25 cellular contexts compared by ENCODE assay signal in the genomic region with DNA sequence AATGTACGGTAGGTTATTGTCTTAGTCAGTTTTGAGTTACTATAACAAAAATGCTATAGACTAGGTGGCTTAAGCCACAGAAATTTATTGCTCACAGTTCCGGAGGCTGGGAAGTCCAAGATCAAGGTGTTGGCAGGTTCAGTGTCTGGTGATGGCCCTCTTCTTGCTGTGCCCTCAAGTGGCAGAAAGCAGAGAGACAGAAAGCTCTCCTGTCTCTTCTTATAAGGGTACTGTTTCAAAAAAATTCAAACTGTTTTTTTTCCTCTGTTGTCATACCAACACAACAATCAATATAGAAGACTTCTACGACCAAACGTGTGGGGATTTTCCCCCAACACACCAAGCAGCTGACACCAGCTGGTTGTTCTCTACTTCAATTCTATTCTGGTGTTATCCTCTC. TPM values are rescaled to one million over a fixed set of nuclear protein-coding genes. Genes with fewer than 3 reads are reported as not detected.
DNase-seq lines count a peak whose midpoint lies in the region; ATAC-seq, FAIRE-seq and TF ChIP-seq lines count a peak whose summit lies in the region.
"Had no signal": no experiment of that assay in that cellular context is flagged by ENCODE, and none has a peak within 500 bp of the region (broad histone marks: within the 10 kb centered on the region; RNA-seq: fewer than 3 reads in every experiment).

No MANE protein-coding gene starts in this region.

- no peak overlapping the region for H3K27ac Mint-ChIP-seq in CD14-positive monocyte
- H3K27ac Mint-ChIP-seq: IgD-negative memory B cell had no signal

- H3K18ac ChIP-seq in trophoblast cell (ENCODE audit: low read length), result no peak overlapping the region

- no peaks in the 10 kb centered on the region for H3K9me3 Mint-ChIP-seq in CD14-positive monocyte
- H3K9me3 Mint-ChIP-seq: CD4-positive, CD25-positive, alpha-beta regulatory T cell; IgD-negative memory B cell had no signal

- H3K4me1 ChIP-seq in PC-3 (ENCODE audit: insufficient read depth, low read length) (peaks cover 29% of the 10 kb centered on the region), trophoblast cell (ENCODE audit: control insufficient read depth in 1 of 2, insufficient read depth in 2 of 2, low read length in 2 of 2) (no peaks in the 10 kb centered on the region)
- H3K4me1 ChIP-seq: BE2C, Peyer's patch, SJSA1 had no signal

- no peak overlapping the region for H3K23ac ChIP-seq in trophoblast cell (ENCODE audit: low read length)

- DNase-seq in GM12865 (ENCODE audit: low read depth), result peak; percentile 1
- DNase-seq in PC-3, result peak; percentile 62
- DNase-seq in bronchial epithelial cell (ENCODE audit: low read depth), result peak; percentile 33
- DNase-seq in trophoblast cell, result peak; percentile 33 to 71
- DNase-seq in NCI-H128 (lab: John Stamatoyannopoulos, UW; ENCODE audit: unreplicated experiment), result no peak
- DNase-seq in CD14-positive monocyte (ENCODE audit: low spot score), result no peak
- DNase-seq: 8988T; ACHN; BE2C; CD4-positive, CD25-positive, alpha-beta regulatory T cell; NCI-H1092; NCI-H1436; NCI-H187; NCI-H2081 treated with DMSO at 0.1 percent for 48 hours; NCI-H2171; NCI-H510A; NCI-H69; Peyer's patch had no signal

- H3K9ac ChIP-seq in PC-3 (ENCODE audit: low read length) (peak overlapping the region; percentile 23), trophoblast cell (ENCODE audit: low read length) (no peak overlapping the region)
- H3K9ac ChIP-seq: KMS-11 had no signal

- H4K12ac ChIP-seq in trophoblast cell (ENCODE audit: low read depth, low read length), result no peak overlapping the region

- CTCF ChIA-PET in PC-3 (lab: Charles Lee), result no interaction called here

- no peak for FAIRE-seq in bronchial epithelial cell (lab: Jason Lieb, UNC)
- FAIRE-seq: D721Med had no signal

- peaks cover 10% of the 10 kb centered on the region for H3F3A ChIP-seq in PC-3 (ENCODE audit: low read length, unreplicated experiment)

- no peak overlapping the region for H3K14ac ChIP-seq in trophoblast cell (ENCODE audit: low read length)

- no peak overlapping the region for H2BK12ac ChIP-seq in trophoblast cell (ENCODE audit: low read length)

- H3K27me3 ChIP-seq in PC-3 (ENCODE audit: low read length) (no peaks in the 10 kb centered on the region), bronchial epithelial cell (ENCODE audit: control insufficient read depth, insufficient read depth, low read length) (no peaks in the 10 kb centered on the region), trophoblast cell (ENCODE audit: insufficient read depth, low read length) (no peaks in the 10 kb centered on the region)
- H3K27me3 ChIP-seq: BE2C, Peyer's patch, SJSA1 had no signal

- H3K4me1 Mint-ChIP-seq in CD14-positive monocyte, result no peaks in the 10 kb centered on the region
- H3K4me1 Mint-ChIP-seq: CD4-positive, CD25-positive, alpha-beta regulatory T cell; IgD-negative memory B cell had no signal

- no peak overlapping the region for H2BK5ac ChIP-seq in trophoblast cell (ENCODE audit: low read depth, low read length, poor library complexity)

- ATAC-seq in PC-3, result peak; percentile 33
- no peak for ATAC-seq in GM19455 (IDR thresholded peaks at IDR 0.05; ENCODE audit: unreplicated experiment)

- no peaks in the 10 kb centered on the region for H4K20me1 ChIP-seq in PC-3 (ENCODE audit: low read length)

- H3K27ac ChIP-seq in PC-3 (ENCODE audit: low read length) (peak overlapping the region; percentile 80), trophoblast cell (ENCODE audit: low read depth, low read length) (no peak overlapping the region)
- H3K27ac ChIP-seq: HL-60, KMS-11, Peyer's patch, SJSA1 had no signal

- intact Hi-C loops in PC-3 (cut with micrococcal nuclease), result loop anchor here (5.0 kb wide), 1 partner anchor 43 kb away; no protein-coding TSS in a partner anchor
- intact Hi-C loops in CD14-positive monocyte (cut with micrococcal nuclease), result no loop called here

- no peaks in the 10 kb centered on the region for H3K9me2 ChIP-seq in PC-3 (replicated peaks; ENCODE audit: low read length)

- H3K9me3 ChIP-seq in PC-3 (ENCODE audit: low read length) (no peaks in the 10 kb centered on the region), trophoblast cell (ENCODE audit: insufficient read depth, low read depth, low read length) (no peaks in the 10 kb centered on the region)
- H3K9me3 ChIP-seq: BE2C, Peyer's patch, SJSA1 had no signal

- no TSS peak for BruUV-seq in PC-3 (replicated peaks; lab: Mats Ljungman, UMichigan)

- TF ChIP-seq CTCF in GM12865 (IDR thresholded peaks at IDR 0.05; ENCODE audit: insufficient read depth, low read depth, low read length, missing control alignments), result no peak
- peak; percentile 34; the same call in 1 of the 2 replicates for TF ChIP-seq CTCF in PC-3 (conservative IDR thresholded peaks at IDR 0.05; ENCODE audit: low read depth, low read length)
- TF ChIP-seq CTCF in bronchial epithelial cell (IDR thresholded peaks at IDR 0.05; ENCODE audit: insufficient read depth, low read length, severe bottlenecking), result no peak
- TF ChIP-seq CTCF in CD14-positive monocyte (IDR thresholded peaks at IDR 0.05), result no peak

- H3K36me3 ChIP-seq in PC-3 (ENCODE audit: low read depth, low read length) (no peaks in the 10 kb centered on the region), bronchial epithelial cell (ENCODE audit: control insufficient read depth, insufficient read depth, low read length) (no peaks in the 10 kb centered on the region), trophoblast cell (ENCODE audit: control insufficient read depth in 1 of 2, insufficient read depth in 2 of 2, low read length in 2 of 2) (no peaks in the 10 kb centered on the region)
- H3K36me3 ChIP-seq: BE2C, Peyer's patch, SJSA1 had no signal

- no peak overlapping the region for H2AK5ac ChIP-seq in trophoblast cell (ENCODE audit: low read length)

- no peak overlapping the region for H3K4ac ChIP-seq in trophoblast cell (ENCODE audit: low read depth, low read length)

- no peak overlapping the region for H2BK120ac ChIP-seq in trophoblast cell (ENCODE audit: insufficient read depth, low read length, poor library complexity)

- H3K79me1 ChIP-seq in trophoblast cell (ENCODE audit: low read length), result no peaks in the 10 kb centered on the region

- H3K4me3 ChIP-seq in GM12865 (ENCODE audit: low read depth, low read length), result no peak overlapping the region
- 0 out of 2 replicates have a peak overlapping the region, but pooled peaks have one; percentile 25 for H3K4me3 ChIP-seq in PC-3 (ENCODE audit: low read length)
- H3K4me3 ChIP-seq in bronchial epithelial cell (ENCODE audit: low read depth, low read length), result no peak overlapping the region
- H3K4me3 ChIP-seq in trophoblast cell (ENCODE audit: low read depth, low read length), result no peak overlapping the region
- H3K4me3 ChIP-seq: Peyer's patch, SJSA1 had no signal

- no peak overlapping the region for H4K8ac ChIP-seq in trophoblast cell (ENCODE audit: low read depth, low read length)

- H2AFZ ChIP-seq in PC-3 (ENCODE audit: low read length) (no peak overlapping the region), trophoblast cell (ENCODE audit: insufficient read depth, low read length, poor library complexity) (no peak overlapping the region)

- H3K4me3 Mint-ChIP-seq in CD14-positive monocyte, result no peak overlapping the region
- H3K4me3 Mint-ChIP-seq: CD4-positive, CD25-positive, alpha-beta regulatory T cell had no signal

- no peaks in the 10 kb centered on the region for H3K36me3 Mint-ChIP-seq in CD14-positive monocyte
- H3K36me3 Mint-ChIP-seq: CD4-positive, CD25-positive, alpha-beta regulatory T cell; IgD-negative memory B cell had no signal

- POLR2A ChIA-PET in PC-3 (lab: Charles Lee; ENCODE audit: unreplicated experiment), result no interaction called here

- H4K91ac ChIP-seq in trophoblast cell (ENCODE audit: low read depth, low read length), result no peak overlapping the region

- peaks cover 0 to 1% (median 0%) of the 10 kb centered on the region in 3 donors for H3K27me3 Mint-ChIP-seq in CD14-positive monocyte (ENCODE audit: low read depth in 3 of 3)

- H3K79me2 ChIP-seq in PC-3 (ENCODE audit: low read length), result no peaks in the 10 kb centered on the region
- H3K79me2 ChIP-seq in trophoblast cell (ENCODE audit: control insufficient read depth, insufficient read depth, low read length, poor library complexity), result no peaks in the 10 kb centered on the region

- H3K4me2 ChIP-seq in PC-3 (ENCODE audit: low read length) (peak overlapping the region; percentile 61), trophoblast cell (ENCODE audit: low read length) (no peak overlapping the region)
- H3K4me2 ChIP-seq: KMS-11 had no signal

- no CpG with 5 or more reads among the region's 4 CpGs for WGBS in trophoblast cell (ENCODE audit: extremely low coverage, insufficient coverage, insufficient read length)

RNA-seq across cellular contexts. Expression of a gene that starts 53.4 kb away (rescaled TPM):
- total RNA-seq in PC-3 (2014; rRNA removed) (not detected in 2 replicates), bronchial epithelial cell (not detected in 2 replicates)
- polyA plus RNA-seq in trophoblast cell (2013), result not detected in 2 replicates
- polyA plus RNA-seq in CD14-positive monocyte, result not detected
- total RNA-seq: CD4-positive, CD25-positive, alpha-beta regulatory T cell; H4; SJSA1 had no signal
- polyA plus RNA-seq: CD4-positive, CD25-positive, alpha-beta regulatory T cell; IgD-negative memory B cell had no signal

Comparison
In these comparisons a context has a peak if more than half of its experiments do, and no peak if none do; other contexts are left out.
1. DNase-seq: peak in GM12865 (single experiment), PC-3 (single experiment), bronchial epithelial cell (single experiment) and trophoblast cell (2 of 2); none in NCI-H128 (single experiment) and CD14-positive monocyte (single experiment).